1 cellular context compared by ENCODE assay signal in the genomic region with DNA sequence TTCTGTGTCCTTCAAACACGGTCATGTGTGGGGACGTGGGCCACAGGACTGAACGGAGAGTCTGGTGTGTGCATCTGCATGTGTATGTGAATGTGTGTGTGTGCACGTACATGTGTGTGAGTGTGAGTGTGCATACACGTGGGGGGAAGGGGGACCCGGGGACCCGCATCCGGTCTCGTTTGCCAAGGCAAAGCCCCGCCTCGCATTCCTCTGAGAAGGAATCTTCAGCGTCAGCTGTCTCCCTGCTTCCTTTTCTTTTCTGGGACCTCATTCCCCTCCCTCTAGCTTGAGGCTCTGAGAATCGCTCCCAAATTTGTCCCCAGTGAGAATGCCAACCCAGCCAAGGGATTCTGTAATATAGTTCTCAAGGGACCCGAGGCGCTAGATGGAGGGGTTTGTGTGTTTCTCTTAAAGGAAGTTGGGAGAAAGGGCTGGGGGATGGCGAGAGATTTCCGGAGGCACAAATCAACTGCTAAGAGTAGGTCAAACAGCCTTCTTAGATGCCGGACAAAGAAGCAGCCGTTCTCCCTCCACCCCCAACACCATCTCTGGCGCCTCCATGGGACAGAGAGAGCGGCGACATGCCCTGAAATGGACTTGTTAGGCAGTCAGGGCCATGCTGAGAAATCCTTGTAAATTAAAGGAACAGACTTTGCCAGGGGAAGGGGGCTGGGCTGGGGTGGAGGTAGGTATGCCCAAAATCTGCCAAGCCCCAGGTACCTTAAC.
TF ChIP-seq lines count a peak whose summit lies in the region.

No MANE protein-coding gene starts in this region.

TF ChIP-seq in HCT116, 20 proteins besides CTCF, POLR2A, EP300 and RAD21 (continued from another document):
- TF ChIP-seq EZH2phosphoT487 (IDR thresholded peaks at IDR 0.05; ENCODE audit: borderline replicate concordance) (no peak), EZH2 (IDR thresholded peaks at IDR 0.05) (no peak)
